16 cellular contexts compared by ENCODE assay signal in genomic region chr16:52271088-52271487, GRCh38.
"Had no signal": no experiment of that assay in that cellular context is flagged by ENCODE, and none has a peak within 500 bp of the region (broad histone marks: within the 10 kb centered on the region; RNA-seq: fewer than 3 reads in every experiment).

No MANE protein-coding gene starts in this region.

- H3K4me3 ChIP-seq: coronary artery, heart right ventricle, pancreas, sigmoid colon had no signal

- H3K4me1 ChIP-seq: heart right ventricle, pancreas, sigmoid colon had no signal

- H3K36me3 ChIP-seq: heart right ventricle, neutrophil, pancreas, sigmoid colon, WERI-Rb-1 had no signal

- H3K9me3 ChIP-seq: heart right ventricle, neutrophil, pancreas, sigmoid colon had no signal

- H3K27me3 ChIP-seq: neutrophil, pancreas, sigmoid colon had no signal

- H3K4me3 Mint-ChIP-seq: activated T-cell treated with anti-CD3 and anti-CD28 coated beads, Interleukin-2, amount 50 U/mL, for 72 hours had no signal

- DNase-seq: activated CD4-positive, alpha-beta T cell treated with anti-CD3 and anti-CD28 coated beads, Interleukin-2, amount 50 U/mL, for 4 hours; activated effector memory CD4-positive, alpha-beta T cell treated with anti-CD3 and anti-CD28 coated beads, Interleukin-2, amount 50 U/mL, for 16 hours; activated naive CD4-positive, alpha-beta T cell treated with anti-CD3 and anti-CD28 coated beads, Interleukin-2, amount 50 U/mL, for 16 hours; activated T-cell treated with anti-CD3 and anti-CD28 coated beads, Interleukin-2, amount 50 U/mL, for 72 hours; aorta; erythroblast; heart right ventricle; left ventricle myocardium superior; pancreas; sigmoid colon; stimulated activated CD4-positive, alpha-beta T cell treated with anti-CD3 and anti-CD28 coated beads, Interleukin-4, amount 100 ng/mL, for 4 hours; stimulated activated naive CD4-positive, alpha-beta T cell; T-helper 2 cell; WERI-Rb-1 had no signal

- H3K27ac Mint-ChIP-seq: activated T-cell treated with anti-CD3 and anti-CD28 coated beads, Interleukin-2, amount 50 U/mL, for 72 hours had no signal

- H3K27ac ChIP-seq: coronary artery, heart right ventricle, neutrophil, pancreas, sigmoid colon, WERI-Rb-1 had no signal
